In genomic region chr11:32052218-32052617, GRCh38 we compare ENCODE assay signal across 8 cellular contexts. TPM values are rescaled to one million over a fixed set of nuclear protein-coding genes. Genes with fewer than 3 reads are reported as not detected.
DNase-seq lines count a peak whose midpoint lies in the region; ATAC-seq and TF ChIP-seq lines count a peak whose summit lies in the region.

No MANE protein-coding gene starts in this region.

- peaks cover 0 to 6% of the 10 kb centered on the region in 2 donors for H3K27me3 ChIP-seq in left lung

- H3K4me1 ChIP-seq in left lung: no peaks in the 10 kb centered on the region

- no peaks in the 10 kb centered on the region for H3K36me3 Mint-ChIP-seq in WTC11

- no peaks in the 10 kb centered on the region for H3K9me3 ChIP-seq in left lung

- ATAC-seq in GM18867 (IDR thresholded peaks at IDR 0.05; ENCODE audit: unreplicated experiment) (peak; percentile 61), WTC11 (peak; percentile 44), left lung (peak; percentile 70), GM18907 (IDR thresholded peaks at IDR 0.05; ENCODE audit: unreplicated experiment) (no peak)

- H3K9me3 Mint-ChIP-seq in WTC11: no peaks in the 10 kb centered on the region

- no peak overlapping the region for H3K27ac ChIP-seq in left lung

- POLR2A ChIA-PET in WTC11 (lab: Charles Lee): no interaction called here

- no peaks in the 10 kb centered on the region for H3K36me3 ChIP-seq in left lung

- intact Hi-C loops in left lung (cut with DNase I): loop anchor here (2.0 to 10.0 kb wide), 2 partner anchors 121 to 123 kb away; no protein-coding TSS in a partner anchor

- 0 out of 2 replicates have a peak, but pooled peaks cover 4% of the 10 kb centered on the region for H3K4me1 Mint-ChIP-seq in WTC11

- H3K4me3 ChIP-seq in left lung: no peak overlapping the region

- H3K27me3 Mint-ChIP-seq in WTC11 (ENCODE audit: low read depth): peaks cover 5% of the 10 kb centered on the region

- H3K4me3 Mint-ChIP-seq in WTC11: no peak overlapping the region

- H3K27ac Mint-ChIP-seq in WTC11: no peak overlapping the region

- CTCF ChIA-PET in WTC11 (lab: Charles Lee): interaction anchor here (0.6 to 2.4 kb wide), 20 partner anchors 11 to 349 kb away, joined by 3 to 26 read pairs (median 3); partner anchors contain the start of gene RCN1

- peak; percentile 74 for DNase-seq in AG20443 (ENCODE audit: low spot score)
- DNase-seq in NCI-H146 (lab: John Stamatoyannopoulos, UW): peak; percentile 19
- peak; percentile 56 for DNase-seq in WTC11 (ENCODE audit: low spot score)
- DNase-seq in central memory CD4-positive, alpha-beta T cell: peak; percentile 9
- DNase-seq in left lung: peak in 1 of 2 donors; percentile 38
- DNase-seq in stimulated activated CD4-positive, alpha-beta T cell treated with anti-CD3 and anti-CD28 coated beads, Interleukin-4, amount 100 ng/mL, for 48 hours (ENCODE audit: low read depth in 2 of 2): peak; percentile 36 to 38

- TF ChIP-seq CTCF in WTC11 (IDR thresholded peaks at IDR 0.05) (peak; percentile 53), left lung (IDR thresholded peaks at IDR 0.05) (peak; percentile 57 to 71)

TF ChIP-seq in WTC11, 78 proteins besides CTCF, POLR2A, EP300 and RAD21:
- TF ChIP-seq, protein P1, sequence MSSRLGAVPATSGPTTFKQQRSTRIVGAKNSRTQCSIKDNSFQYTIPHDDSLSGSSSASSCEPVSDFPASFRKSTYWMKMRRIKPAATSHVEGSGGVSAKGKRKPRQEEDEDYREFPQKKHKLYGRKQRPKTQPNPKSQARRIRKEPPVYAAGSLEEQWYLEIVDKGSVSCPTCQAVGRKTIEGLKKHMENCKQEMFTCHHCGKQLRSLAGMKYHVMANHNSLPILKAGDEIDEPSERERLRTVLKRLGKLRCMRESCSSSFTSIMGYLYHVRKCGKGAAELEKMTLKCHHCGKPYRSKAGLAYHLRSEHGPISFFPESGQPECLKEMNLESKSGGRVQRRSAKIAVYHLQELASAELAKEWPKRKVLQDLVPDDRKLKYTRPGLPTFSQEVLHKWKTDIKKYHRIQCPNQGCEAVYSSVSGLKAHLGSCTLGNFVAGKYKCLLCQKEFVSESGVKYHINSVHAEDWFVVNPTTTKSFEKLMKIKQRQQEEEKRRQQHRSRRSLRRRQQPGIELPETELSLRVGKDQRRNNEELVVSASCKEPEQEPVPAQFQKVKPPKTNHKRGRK (CRISPR knock-in tag; IDR thresholded peaks at IDR 0.05; ENCODE audit: borderline replicate concordance): no peak
- no peak for TF ChIP-seq ZNF138 (CRISPR knock-in tag; conservative IDR thresholded peaks at IDR 0.05)
- TF ChIP-seq NR3C1 (CRISPR knock-in tag; conservative IDR thresholded peaks at IDR 0.05; ENCODE audit: low read depth): no peak
- TF ChIP-seq, protein P2, sequence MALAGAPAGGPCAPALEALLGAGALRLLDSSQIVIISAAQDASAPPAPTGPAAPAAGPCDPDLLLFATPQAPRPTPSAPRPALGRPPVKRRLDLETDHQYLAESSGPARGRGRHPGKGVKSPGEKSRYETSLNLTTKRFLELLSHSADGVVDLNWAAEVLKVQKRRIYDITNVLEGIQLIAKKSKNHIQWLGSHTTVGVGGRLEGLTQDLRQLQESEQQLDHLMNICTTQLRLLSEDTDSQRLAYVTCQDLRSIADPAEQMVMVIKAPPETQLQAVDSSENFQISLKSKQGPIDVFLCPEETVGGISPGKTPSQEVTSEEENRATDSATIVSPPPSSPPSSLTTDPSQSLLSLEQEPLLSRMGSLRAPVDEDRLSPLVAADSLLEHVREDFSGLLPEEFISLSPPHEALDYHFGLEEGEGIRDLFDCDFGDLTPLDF (CRISPR knock-in tag; IDR thresholded peaks at IDR 0.05): no peak
TF ChIP-seq in WTC11: peak in this region for 0.

RNA-seq across cellular contexts. Expression of gene RCN1, which starts 38.7 kb away (rescaled TPM):
- total RNA-seq in WTC11 (2021) (96.2 to 111 TPM (median 105 TPM) in 3 replicates), left lung (100 to 1,000 TPM in 1 of 2 donors, 10 to 100 TPM in 1; 99.7 to 132 TPM)
